ENCODE assay signal across 26 cellular contexts in genomic region chr1:231266811-231267322, GRCh38.
"Had no signal": no experiment of that assay in that cellular context is flagged by ENCODE, and none has a peak within 500 bp of the region (broad histone marks: within the 10 kb centered on the region; RNA-seq: fewer than 3 reads in every experiment).

No MANE protein-coding gene starts in this region.

- H3K4me1 ChIP-seq: left lung, prostate gland, right atrium auricular region, tibial nerve had no signal

- H3K79me2 ChIP-seq: hepatocyte had no signal

- H3K4me2 ChIP-seq: hepatocyte had no signal

- ATAC-seq: activated naive CD8-positive, alpha-beta T cell treated with anti-CD3 and anti-CD28 coated beads, Interleukin-2, amount 50 U/mL, for 24 hours; left lung; natural killer cell had no signal

- H3K36me3 ChIP-seq: ovary had no signal

- H3K27ac ChIP-seq: brain microvascular endothelial cell, coronary artery, epithelial cell of prostate, hepatocyte, left lung, ovary, prostate gland, right atrium auricular region, tibial nerve had no signal

- H3K27me3 ChIP-seq: brain microvascular endothelial cell, hepatocyte, left lung, ovary, right atrium auricular region, tibial nerve had no signal

- H2AFZ ChIP-seq: hepatocyte had no signal

- H3K9me3 ChIP-seq: left lung, ovary, prostate gland, right atrium auricular region, tibial nerve had no signal

- DNase-seq: activated CD4-positive, alpha-beta T cell treated with anti-CD3 and anti-CD28 coated beads, Interleukin-2, amount 50 U/mL, for 4 hours; activated CD8-positive, alpha-beta memory T cell treated with anti-CD3 and anti-CD28 coated beads, Interleukin-2, amount 50 U/mL, for 48 hours; activated effector memory CD4-positive, alpha-beta T cell treated with Interleukin-2 at 50 U/mL for 16 hours; activated naive CD4-positive, alpha-beta T cell treated with anti-CD3 and anti-CD28 coated beads, Interleukin-2, amount 10 ng/mL, durations not matched to agents 7 days and 5 days; activated naive CD8-positive, alpha-beta T cell treated with anti-CD3 and anti-CD28 coated beads, Interleukin-2, amount 50 U/mL, for 24 hours; activated T-cell treated with anti-CD3 and anti-CD28 coated beads, Interleukin-2, amount 50 U/mL, for 48 hours; aorta; brain microvascular endothelial cell; endodermal cell; glutamatergic neuron; immature natural killer cell; kidney glomerular epithelial cell; left lung; mammary epithelial cell; midbrain; natural killer cell; ovary; stimulated activated CD4-positive, alpha-beta T cell treated with anti-CD3 and anti-CD28 coated beads, Interleukin-12 subunit alpha, Interleukin-12 subunit beta, amount 100 ng/mL, for 4 hours; stimulated activated CD4-positive, alpha-beta T cell treated with anti-CD3 and anti-CD28 coated beads, Interleukin-4, amount 100 ng/mL, for 4 hours; T-helper 9 cell had no signal

- H3K4me3 ChIP-seq: coronary artery, hepatocyte, left lung, ovary, prostate gland, right atrium auricular region, tibial nerve had no signal
